ENCODE assay signal across 21 cellular contexts in the genomic region with DNA sequence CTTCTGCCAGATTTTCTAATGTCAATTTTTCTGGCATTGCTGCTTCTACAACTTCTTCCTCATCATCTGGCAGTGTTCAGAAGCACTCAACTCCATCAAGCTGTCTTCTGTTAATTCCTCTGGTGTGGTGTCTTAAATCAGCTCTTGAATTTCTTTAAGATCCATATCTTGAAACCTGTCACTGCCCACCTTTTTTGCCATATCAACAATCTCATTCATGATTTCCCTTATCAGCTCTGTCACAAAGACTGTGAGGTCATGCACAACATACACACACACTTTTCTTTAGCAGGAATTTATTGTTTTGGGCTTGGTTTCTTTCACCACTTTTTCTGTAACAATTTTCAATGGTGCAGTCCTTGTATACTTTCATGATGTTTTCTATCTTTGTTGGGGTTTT.
"Had no signal": no experiment of that assay in that cellular context is flagged by ENCODE, and none has a peak within 500 bp of the region (broad histone marks: within the 10 kb centered on the region; RNA-seq: fewer than 3 reads in every experiment).

No MANE protein-coding gene starts in this region.

- H3K9me3 ChIP-seq: ascending aorta, body of pancreas had no signal

- H3K27ac ChIP-seq: ascending aorta, KMS-11, PC-9, SK-N-MC had no signal

- H3K27ac Mint-ChIP-seq: activated CD4-positive, alpha-beta memory T cell treated with anti-CD3 and anti-CD28 coated beads for 36 hours; activated CD4-positive, alpha-beta T cell treated with anti-CD3 and anti-CD28 coated beads, Interleukin-2, amount 10 ng/mL, durations not matched to agents 7 days and 5 days; activated naive CD4-positive, alpha-beta T cell treated with anti-CD3 and anti-CD28 coated beads, Interleukin-2, amount 50 U/mL, for 72 hours; activated naive CD8-positive, alpha-beta T cell treated with anti-CD3 and anti-CD28 coated beads, Interleukin-2, amount 50 U/mL, for 24 hours; IgD-negative memory B cell had no signal

- ATAC-seq: activated naive CD4-positive, alpha-beta T cell treated with anti-CD3 and anti-CD28 coated beads, Interleukin-2, amount 50 U/mL, for 72 hours; activated naive CD8-positive, alpha-beta T cell treated with anti-CD3 and anti-CD28 coated beads, Interleukin-2, amount 50 U/mL, for 24 hours; activated T-cell treated with anti-CD3 and anti-CD28 coated beads, Interleukin-2, amount 50 U/mL, for 4 hours; T-cell had no signal

- H3K36me3 Mint-ChIP-seq: IgD-negative memory B cell had no signal

- H3K9ac ChIP-seq: KMS-11 had no signal

- H3K4me3 Mint-ChIP-seq: activated CD4-positive, alpha-beta memory T cell treated with anti-CD3 and anti-CD28 coated beads for 36 hours; activated CD4-positive, alpha-beta T cell treated with anti-CD3 and anti-CD28 coated beads, Interleukin-2, amount 10 ng/mL, durations not matched to agents 7 days and 5 days; activated naive CD8-positive, alpha-beta T cell treated with anti-CD3 and anti-CD28 coated beads, Interleukin-2, amount 50 U/mL, for 24 hours; activated T-cell treated with anti-CD3 and anti-CD28 coated beads, Interleukin-2, amount 50 U/mL, for 4 hours; central memory CD8-positive, alpha-beta T cell; IgD-negative memory B cell; T-cell had no signal

- H3K9me3 Mint-ChIP-seq: activated CD4-positive, alpha-beta memory T cell treated with anti-CD3 and anti-CD28 coated beads for 36 hours; activated CD4-positive, alpha-beta T cell treated with anti-CD3 and anti-CD28 coated beads, Interleukin-2, amount 10 ng/mL, durations not matched to agents 7 days and 5 days; activated T-cell treated with anti-CD3 and anti-CD28 coated beads, Interleukin-2, amount 50 U/mL, for 4 hours; central memory CD8-positive, alpha-beta T cell; IgD-negative memory B cell had no signal

- H3K27me3 ChIP-seq: ascending aorta, body of pancreas had no signal

- H3K4me1 ChIP-seq: ascending aorta had no signal

- H3K27me3 Mint-ChIP-seq: activated CD4-positive, alpha-beta memory T cell treated with anti-CD3 and anti-CD28 coated beads for 36 hours; activated CD4-positive, alpha-beta T cell treated with anti-CD3 and anti-CD28 coated beads, Interleukin-2, amount 10 ng/mL, durations not matched to agents 7 days and 5 days; activated naive CD8-positive, alpha-beta T cell treated with anti-CD3 and anti-CD28 coated beads, Interleukin-2, amount 50 U/mL, for 24 hours; central memory CD8-positive, alpha-beta T cell; IgD-negative memory B cell; T-cell had no signal

- H2AFZ ChIP-seq: PC-9 had no signal

- H3K4me3 ChIP-seq: ascending aorta, body of pancreas, PC-9, SK-N-MC had no signal

- H3K4me2 ChIP-seq: KMS-11, PC-9 had no signal

- H3K36me3 ChIP-seq: ascending aorta had no signal

- DNase-seq: activated CD4-positive, alpha-beta memory T cell treated with anti-CD3 and anti-CD28 coated beads for 36 hours; activated CD4-positive, alpha-beta T cell treated with anti-CD3 and anti-CD28 coated beads, Interleukin-2, amount 10 ng/mL, durations not matched to agents 7 days and 5 days; activated CD4-positive, CD25-positive, alpha-beta regulatory T cell; activated CD8-positive, alpha-beta memory T cell treated with anti-CD3 and anti-CD28 coated beads for 24 hours; activated naive CD8-positive, alpha-beta T cell treated with anti-CD3 and anti-CD28 coated beads, Interleukin-2, amount 50 U/mL, for 24 hours; activated T-cell treated with anti-CD3 and anti-CD28 coated beads, Interleukin-2, amount 50 U/mL, for 4 hours; amniotic stem cell; NCI-H1092; NCI-H1930; NCI-H510A treated with DMSO at 0.1 percent for 48 hours; PC-9; SHP77 treated with DMSO at 0.1 percent for 48 hours; T-cell; T1000 had no signal
